In the genomic region with DNA sequence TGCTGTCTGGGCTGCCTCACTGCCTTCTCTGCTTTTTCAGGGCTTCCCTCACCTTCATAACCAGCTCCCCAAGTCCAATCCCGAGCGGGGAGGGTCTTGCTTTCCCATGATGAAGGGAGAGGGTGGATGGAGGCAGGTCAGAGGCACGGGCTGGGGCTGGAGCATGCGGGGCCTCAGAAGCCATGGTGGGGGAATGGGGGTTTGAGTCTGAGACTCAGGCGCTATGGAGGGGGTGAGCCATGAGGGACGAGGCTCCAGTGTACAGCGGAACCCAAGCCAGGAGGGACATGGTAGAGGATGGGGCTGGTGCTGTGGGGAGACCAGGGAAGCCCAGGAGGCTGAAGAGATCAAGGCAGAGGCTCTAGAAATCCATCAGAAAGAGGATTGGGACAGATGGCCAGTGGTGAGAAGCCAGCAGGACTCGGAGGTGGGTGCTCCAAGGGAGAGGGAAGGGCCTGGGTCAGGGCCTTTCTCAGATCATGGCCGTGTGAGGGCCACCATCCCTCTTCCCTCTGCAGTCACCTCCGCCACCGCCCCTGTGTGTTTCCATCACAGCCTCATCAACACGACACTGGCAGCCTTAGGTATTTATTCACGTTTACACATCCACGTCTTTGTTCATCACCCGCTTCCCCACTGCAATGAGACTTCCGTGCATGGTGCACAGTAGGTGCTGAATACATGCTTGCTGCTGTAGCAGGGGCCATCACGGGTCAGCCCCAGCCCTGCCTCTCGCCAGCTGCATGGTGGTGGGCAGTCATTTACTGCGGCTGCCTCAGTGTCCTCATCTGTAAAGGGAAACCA, we compare ENCODE assay signal across 27 cellular contexts.
DNase-seq lines count a peak whose midpoint lies in the region; ATAC-seq, FAIRE-seq and TF ChIP-seq lines count a peak whose summit lies in the region.
"Had no signal": no experiment of that assay in that cellular context is flagged by ENCODE, and none has a peak within 500 bp of the region (broad histone marks: within the 10 kb centered on the region; RNA-seq: fewer than 3 reads in every experiment).

No MANE protein-coding gene starts in this region.

- peaks cover 2% of the 10 kb centered on the region for H3K4me1 Mint-ChIP-seq in activated T-cell treated with anti-CD3 and anti-CD28 coated beads, Interleukin-2, amount 50 U/mL, for 24 hours (ENCODE audit: low read depth)
- peaks cover under 1% of the 10 kb centered on the region for H3K4me1 Mint-ChIP-seq in activated T-cell treated with anti-CD3 and anti-CD28 coated beads, Interleukin-2, amount 50 U/mL, for 72 hours (ENCODE audit: low read depth)
- H3K4me1 Mint-ChIP-seq in chondrocyte (ENCODE audit: low read depth) = no peaks in the 10 kb centered on the region

- no peak for ATAC-seq in activated T-cell treated with anti-CD3 and anti-CD28 coated beads, Interleukin-2, amount 50 U/mL, for 72 hours (replicated peaks in 1 of 2)
- ATAC-seq in left lung = no peak
- ATAC-seq in GM21526 (IDR thresholded peaks at IDR 0.05; ENCODE audit: low FRiP score, unreplicated experiment) = no peak
- ATAC-seq: stimulated activated memory B cell treated with anti-CD40 and anti-IgM and Interleukin-4, amounts not matched to agents 10 μg/mL and 1 μg/mL and 100 μg/mL, for 72 hours had no signal

- H3K27me3 Mint-ChIP-seq in activated T-cell treated with anti-CD3 and anti-CD28 coated beads, Interleukin-2, amount 50 U/mL, for 24 hours = peaks cover 9% of the 10 kb centered on the region
- H3K27me3 Mint-ChIP-seq in activated T-cell treated with anti-CD3 and anti-CD28 coated beads, Interleukin-2, amount 50 U/mL, for 72 hours (ENCODE audit: low read depth) = peaks cover 5% of the 10 kb centered on the region
- H3K27me3 Mint-ChIP-seq in chondrocyte (ENCODE audit: low read depth) = peaks cover 7% of the 10 kb centered on the region

- no peaks in the 10 kb centered on the region for H3K9me3 Mint-ChIP-seq in activated T-cell treated with anti-CD3 and anti-CD28 coated beads, Interleukin-2, amount 50 U/mL, for 24 hours
- H3K9me3 Mint-ChIP-seq in activated T-cell treated with anti-CD3 and anti-CD28 coated beads, Interleukin-2, amount 50 U/mL, for 72 hours = no peaks in the 10 kb centered on the region
- H3K9me3 Mint-ChIP-seq in chondrocyte (ENCODE audit: low read depth) = no peaks in the 10 kb centered on the region
- H3K9me3 Mint-ChIP-seq: stimulated activated memory B cell treated with anti-CD40 and anti-IgM and Interleukin-4, amounts not matched to agents 10 μg/mL and 1 μg/mL and 100 μg/mL, for 72 hours; T-helper 1 cell treated with Interleukin-12 subunit alpha and Interleukin-12 subunit beta and Interleukin-4 antibody, amounts not matched to agents 30 μg/mL and 1 μg/mL, for 36 hours had no signal

- H3K27ac ChIP-seq in left lung = no peak overlapping the region
- H3K27ac ChIP-seq in spleen = no peak overlapping the region
- H3K27ac ChIP-seq: adrenal gland, BLaER1, brain microvascular endothelial cell, colonic mucosa, esophagus squamous epithelium, prostate gland, SK-N-MC had no signal

- peak; percentile 22 for DNase-seq in activated T-cell treated with anti-CD3 and anti-CD28 coated beads, Interleukin-2, amount 50 U/mL, for 24 hours
- DNase-seq in activated T-cell treated with anti-CD3 and anti-CD28 coated beads, Interleukin-2, amount 50 U/mL, for 72 hours = no peak
- DNase-seq in chondrocyte (ENCODE audit: low spot score) (peak; percentile 69), left lung (peak; percentile 22 to 68), spleen (peak; percentile 44), AG08396 (ENCODE audit: low spot score) (no peak), urothelium cell line (ENCODE audit: low spot score) (no peak)
- DNase-seq: activated CD4-positive, alpha-beta T cell treated with anti-CD3 and anti-CD28 coated beads, Interleukin-2, amount 50 U/mL, for 1 hour; activated T-cell treated with anti-CD3 and anti-CD28 coated beads for 4 hours; brain microvascular endothelial cell; colonic mucosa; DND-41; esophagus squamous epithelium; IMR-90; NCI-H187 treated with DMSO at 0.1 percent for 48 hours; NCI-H2227 treated with DMSO at 0.1 percent for 48 hours had no signal

- H3K4me3 ChIP-seq in left lung (no peak overlapping the region), spleen (no peak overlapping the region)
- H3K4me3 ChIP-seq: adrenal gland, BLaER1, colonic mucosa, esophagus squamous epithelium, lung, prostate gland, SK-N-MC, smooth muscle cell had no signal

- H3K4me3 Mint-ChIP-seq in activated T-cell treated with anti-CD3 and anti-CD28 coated beads, Interleukin-2, amount 50 U/mL, for 24 hours = no peak overlapping the region
- H3K4me3 Mint-ChIP-seq in activated T-cell treated with anti-CD3 and anti-CD28 coated beads, Interleukin-2, amount 50 U/mL, for 72 hours = no peak overlapping the region
- H3K4me3 Mint-ChIP-seq in chondrocyte (ENCODE audit: unreplicated experiment) = no peak overlapping the region
- H3K4me3 Mint-ChIP-seq: stimulated activated memory B cell treated with anti-CD40 and anti-IgM and Interleukin-4, amounts not matched to agents 10 μg/mL and 1 μg/mL and 100 μg/mL, for 72 hours; T-helper 1 cell treated with Interleukin-12 subunit alpha and Interleukin-12 subunit beta and Interleukin-4 antibody, amounts not matched to agents 30 μg/mL and 1 μg/mL, for 36 hours had no signal

- TF ChIP-seq CTCF in chondrocyte (IDR thresholded peaks at IDR 0.05) (no peak), left lung (IDR thresholded peaks at IDR 0.05) (no peak), spleen (IDR thresholded peaks at IDR 0.05 in 8 of 11, conservative IDR thresholded peaks at IDR 0.05 in 3 of 11) (no peak)

- H3K4me1 ChIP-seq in left lung (peaks cover 0 to 10% of the 10 kb centered on the region in 2 donors), spleen (peaks cover 0 to 22% (median 7%) of the 10 kb centered on the region in 6 donors)
- H3K4me1 ChIP-seq: adrenal gland, Caco-2, colonic mucosa, prostate gland had no signal

- intact Hi-C loops in left lung (cut with DNase I) (no loop called here), spleen (cut with DNase I; ENCODE audit: low total_unique reads) (no loop called here)

- H3K27me3 ChIP-seq in left lung = no peaks in the 10 kb centered on the region
- H3K27me3 ChIP-seq in spleen (replicated peaks in 1 of 7) = peaks cover 0 to 29% (median 0%) of the 10 kb centered on the region in 7 donors
- H3K27me3 ChIP-seq: adrenal gland, BLaER1, brain microvascular endothelial cell, colonic mucosa had no signal

- H3K36me3 Mint-ChIP-seq in activated T-cell treated with anti-CD3 and anti-CD28 coated beads, Interleukin-2, amount 50 U/mL, for 24 hours (ENCODE audit: low read depth) = no peaks in the 10 kb centered on the region
- H3K36me3 Mint-ChIP-seq in activated T-cell treated with anti-CD3 and anti-CD28 coated beads, Interleukin-2, amount 50 U/mL, for 72 hours (ENCODE audit: insufficient read depth in 2 of 2) = no peaks in the 10 kb centered on the region
- H3K36me3 Mint-ChIP-seq in chondrocyte (ENCODE audit: low read depth) = no peaks in the 10 kb centered on the region
- H3K36me3 Mint-ChIP-seq: stimulated activated memory B cell treated with anti-CD40 and anti-IgM and Interleukin-4, amounts not matched to agents 10 μg/mL and 1 μg/mL and 100 μg/mL, for 72 hours had no signal

- WGBS in spleen, 5 donors = 84 to 93% (median 88%) methylated on average over 19 of the region's 19 CpGs

- H3K27ac Mint-ChIP-seq in activated T-cell treated with anti-CD3 and anti-CD28 coated beads, Interleukin-2, amount 50 U/mL, for 24 hours = no peak overlapping the region
- no peak overlapping the region for H3K27ac Mint-ChIP-seq in activated T-cell treated with anti-CD3 and anti-CD28 coated beads, Interleukin-2, amount 50 U/mL, for 72 hours
- no peak overlapping the region for H3K27ac Mint-ChIP-seq in chondrocyte (ENCODE audit: unreplicated experiment)
- H3K27ac Mint-ChIP-seq: stimulated activated memory B cell treated with anti-CD40 and anti-IgM and Interleukin-4, amounts not matched to agents 10 μg/mL and 1 μg/mL and 100 μg/mL, for 72 hours; T-helper 1 cell treated with Interleukin-12 subunit alpha and Interleukin-12 subunit beta and Interleukin-4 antibody, amounts not matched to agents 30 μg/mL and 1 μg/mL, for 36 hours had no signal

- TF ChIP-seq POLR2A in spleen (IDR thresholded peaks at IDR 0.05) = no peak

- no peak for FAIRE-seq in urothelium cell line (lab: Jason Lieb, UNC)
- FAIRE-seq: frontal cortex had no signal

- H3K9me3 ChIP-seq in left lung (no peaks in the 10 kb centered on the region), spleen (no peaks in the 10 kb centered on the region)
- H3K9me3 ChIP-seq: adrenal gland, Caco-2, colonic mucosa, esophagus squamous epithelium, prostate gland had no signal

- no peaks in the 10 kb centered on the region for H3K36me3 ChIP-seq in left lung
- no peaks in the 10 kb centered on the region for H3K36me3 ChIP-seq in spleen
- H3K36me3 ChIP-seq: adrenal gland, brain microvascular endothelial cell, colonic mucosa, esophagus squamous epithelium, prostate gland had no signal

Comparison
In these comparisons a context has a peak if more than half of its experiments do, and no peak if none do; other contexts are left out.
1. DNase-seq: peak in activated T-cell treated with anti-CD3 and anti-CD28 coated beads, Interleukin-2, amount 50 U/mL, for 24 hours (single experiment), chondrocyte (single experiment), left lung (2 of 2) and spleen (single experiment); none in activated T-cell treated with anti-CD3 and anti-CD28 coated beads, Interleukin-2, amount 50 U/mL, for 72 hours (0 of 2), AG08396 (single experiment) and urothelium cell line (single experiment).